In genomic region chr19:43950834-43951626, GRCh38 we compare ENCODE assay signal across 8 cellular contexts. TPM values are rescaled to one million over a fixed set of nuclear protein-coding genes. Genes with fewer than 3 reads are reported as not detected.
DNase-seq lines count a peak whose midpoint lies in the region; ATAC-seq, FAIRE-seq and TF ChIP-seq lines count a peak whose summit lies in the region.

Gene ZNF221, plus strand, starts transcription at chr19:43951228. Its CDS starts 11,499 bp downstream, at chr19:43962727.

- DNase-seq in GM12891 (ENCODE audit: insufficient read length, low spot score) (peak; percentile 65), NCI-H1694 treated with DMSO at 0.1 percent for 48 hours (lab: John Stamatoyannopoulos, UW) (peak; percentile 78), iPS DF 19.7 (ENCODE audit: low read depth, low spot score) (peak; percentile 98), retinal pigment epithelial cell (ENCODE audit: low read depth) (peak; percentile 91), NK-92 (lab: John Stamatoyannopoulos, UW; ENCODE audit: unreplicated experiment) (no peak)
- DNase-seq in T-helper 2 cell treated with Interferon-gamma antibody and Interleukin-4, amounts not matched to agents 5 μg/mL and 100 μg/mL, for 36 hours (ENCODE audit: low spot score) = peak; percentile 69

- peak within 1 kb of the TSS; percentile 95 for H3K4me3 Mint-ChIP-seq in T-helper 2 cell treated with Interferon-gamma antibody and Interleukin-4, amounts not matched to agents 5 μg/mL and 100 μg/mL, for 36 hours
- peak within 1 kb of the TSS; percentile 99 to 100 (median 99) for H3K4me3 Mint-ChIP-seq in brain

- peak; percentile 96 for FAIRE-seq in GM12891 (lab: Jason Lieb, UNC)

- no peaks in the 10 kb centered on the region for H3K27me3 Mint-ChIP-seq in T-helper 2 cell treated with Interferon-gamma antibody and Interleukin-4, amounts not matched to agents 5 μg/mL and 100 μg/mL, for 36 hours (ENCODE audit: low read depth)
- H3K27me3 Mint-ChIP-seq in brain = peaks cover 10% of the 10 kb centered on the region

- H3K4me1 Mint-ChIP-seq in T-helper 2 cell treated with Interferon-gamma antibody and Interleukin-4, amounts not matched to agents 5 μg/mL and 100 μg/mL, for 36 hours (ENCODE audit: low read depth) = peaks cover 4% of the 10 kb centered on the region
- peaks cover 19% of the 10 kb centered on the region for H3K4me1 Mint-ChIP-seq in brain

- peak within 1 kb of the TSS; percentile 58 for H3K27ac Mint-ChIP-seq in T-helper 2 cell treated with Interferon-gamma antibody and Interleukin-4, amounts not matched to agents 5 μg/mL and 100 μg/mL, for 36 hours
- H3K27ac Mint-ChIP-seq in brain = peak within 1 kb of the TSS; percentile 93 to 100 (median 98)

- TF ChIP-seq CTCF in brain (conservative IDR thresholded peaks at IDR 0.05) (peak; percentile 57 to 71), retinal pigment epithelial cell (conservative IDR thresholded peaks at IDR 0.05; ENCODE audit: low read depth, low read length) (peak; percentile 59)

- H3K36me3 Mint-ChIP-seq in T-helper 2 cell treated with Interferon-gamma antibody and Interleukin-4, amounts not matched to agents 5 μg/mL and 100 μg/mL, for 36 hours (ENCODE audit: low read depth) = no peaks in the 10 kb centered on the region
- H3K36me3 Mint-ChIP-seq in brain = peaks cover 55% of the 10 kb centered on the region

- peak; percentile 92 for ATAC-seq in HG02798 (IDR thresholded peaks at IDR 0.05; ENCODE audit: poor library complexity, unreplicated experiment)

- peaks cover 63% of the 10 kb centered on the region for H3K9me3 Mint-ChIP-seq in T-helper 2 cell treated with Interferon-gamma antibody and Interleukin-4, amounts not matched to agents 5 μg/mL and 100 μg/mL, for 36 hours
- peaks cover 48 to 87% (median 82%) of the 10 kb centered on the region in 5 experiments for H3K9me3 Mint-ChIP-seq in brain

- peak within 1 kb of the TSS; percentile 95 for H3K4me3 ChIP-seq in retinal pigment epithelial cell (ENCODE audit: low read length)

- 0 out of 2 replicates have a peak, but pooled peaks have one; percentile 17 for TF ChIP-seq POLR2A in GM12891 (IDR thresholded peaks at IDR 0.05; ENCODE audit: low read depth, low read length)

TF ChIP-seq in GM12891, 5 proteins besides CTCF, POLR2A, EP300 and RAD21:
- TF ChIP-seq POU2F2 (IDR thresholded peaks at IDR 0.05; ENCODE audit: low read depth, low read length) (peak; percentile 57; the same call in 1 of the 2 replicates), SPI1 (IDR thresholded peaks at IDR 0.05; ENCODE audit: low read depth, low read length) (peak; percentile 50), TAF1 (IDR thresholded peaks at IDR 0.05; ENCODE audit: low read depth, low read length) (peak; percentile 58; the same call in 1 of the 2 replicates), POLR2AphosphoS5 (IDR thresholded peaks at IDR 0.05; ENCODE audit: low read depth, low read length) (no peak)
TF ChIP-seq in GM12891: peak in this region for 3.

RNA-seq across cellular contexts. Expression of gene ZNF221, which starts in this region (rescaled TPM):
- 0.76 TPM for polyA plus RNA-seq in GM12891 (2012; ENCODE audit: low read depth, missing spikeins)
- polyA plus RNA-seq in brain (ENCODE audit: insufficient read depth, low read depth, low replicate concordance) = 0.66 TPM
